ENCODE assay signal across 16 cellular contexts in the genomic region with DNA sequence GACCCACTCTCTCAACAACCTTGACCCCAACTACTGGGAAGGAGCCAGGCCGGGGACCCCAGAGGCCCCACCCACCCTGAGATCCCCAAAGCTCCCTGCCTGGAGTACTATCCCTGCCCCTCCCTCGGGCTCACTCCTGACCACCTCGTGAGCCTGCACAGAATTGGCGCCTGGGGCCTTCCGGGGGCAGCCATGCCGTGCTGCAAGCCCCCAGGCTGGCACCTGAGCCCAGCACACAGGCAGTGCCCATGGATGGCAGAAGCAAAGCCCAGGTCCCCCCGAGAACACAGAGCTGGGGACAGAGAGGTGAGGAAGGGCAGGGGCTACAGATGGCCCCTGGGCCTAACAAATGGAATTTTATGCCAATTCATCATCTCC. TPM values are rescaled to one million over a fixed set of nuclear protein-coding genes. Genes with fewer than 3 reads are reported as not detected.
DNase-seq lines count a peak whose midpoint lies in the region; ATAC-seq and TF ChIP-seq lines count a peak whose summit lies in the region.
"Had no signal": no experiment of that assay in that cellular context is flagged by ENCODE, and none has a peak within 500 bp of the region (broad histone marks: within the 10 kb centered on the region; RNA-seq: fewer than 3 reads in every experiment).

No MANE protein-coding gene starts in this region.

- H3K36me3 ChIP-seq in ovary (no peaks in the 10 kb centered on the region), tibial nerve (peaks cover 0 to 64% (median 0%) of the 10 kb centered on the region in 3 donors)

- 68 to 85% (median 80%) methylated on average over 4 to 7 of the region's 7 CpGs for WGBS in ovary, 3 donors
- 82 to 100% methylated on average over 2 to 4 of the region's 7 CpGs for WGBS in tibial nerve, 2 donors

- H3K9me3 ChIP-seq in ovary (no peaks in the 10 kb centered on the region), tibial nerve (no peaks in the 10 kb centered on the region)

- intact Hi-C loops in ovary (cut with DNase I) (no loop called here), left cardiac atrium (cut with DNase I) (no loop called here)

- peak overlapping the region; percentile 44 to 99 for H3K27ac Mint-ChIP-seq in activated naive CD4-positive, alpha-beta T cell treated with anti-CD3 and anti-CD28 coated beads, Interleukin-2, amount 50 U/mL, for 72 hours
- H3K27ac Mint-ChIP-seq: CD4-positive, alpha-beta T cell had no signal

- H3K27ac ChIP-seq in ovary (peak overlapping the region; percentile 59 to 98), tibial nerve (peak overlapping the region in 3 of 4 donors; percentile 95 to 100 (median 99))

- no peak for TF ChIP-seq CTCF in ovary (IDR thresholded peaks at IDR 0.05)
- no peak for TF ChIP-seq CTCF in tibial nerve (IDR thresholded peaks at IDR 0.05)

- no peak for DNase-seq in activated naive CD4-positive, alpha-beta T cell treated with anti-CD3 and anti-CD28 coated beads, Interleukin-2, amount 50 U/mL, for 72 hours (ENCODE audit: low spot score in 2 of 2)
- DNase-seq in activated naive CD4-positive, alpha-beta T cell treated with Interleukin-2 at 50 U/mL for 16 hours = no peak
- DNase-seq in ovary (no peak), tibial nerve (ENCODE audit: low spot score in 2 of 2) (no peak), germinal center (ENCODE audit: low spot score) (no peak), left cardiac atrium (no peak)
- DNase-seq: AML-193; Calu3; CD4-positive, alpha-beta T cell; DMS79; KG1; NCI-H1092; NCI-H2227 treated with DMSO at 0.1 percent for 48 hours; NCI-H526 had no signal

- no peak for ATAC-seq in activated naive CD4-positive, alpha-beta T cell treated with anti-CD3 and anti-CD28 coated beads, Interleukin-2, amount 50 U/mL, for 72 hours
- no peak for ATAC-seq in GM18867 (IDR thresholded peaks at IDR 0.05; ENCODE audit: unreplicated experiment)
- ATAC-seq in left cardiac atrium = no peak

- no peaks in the 10 kb centered on the region for H3K27me3 ChIP-seq in ovary
- no peaks in the 10 kb centered on the region for H3K27me3 ChIP-seq in tibial nerve

- in situ Hi-C loops in GM18951 (cut with MboI; ENCODE audit: low sequenced_read_pairs, unreplicated experiment) = no loop called here

- H3K4me1 ChIP-seq in ovary (ENCODE audit: insufficient read depth) = peaks cover 14% of the 10 kb centered on the region
- peaks cover 4 to 82% (median 33%) of the 10 kb centered on the region in 4 donors for H3K4me1 ChIP-seq in tibial nerve

- no peak overlapping the region for H3K4me3 ChIP-seq in ovary
- no peak overlapping the region for H3K4me3 ChIP-seq in tibial nerve

- H3K36me3 Mint-ChIP-seq in activated naive CD4-positive, alpha-beta T cell treated with anti-CD3 and anti-CD28 coated beads, Interleukin-2, amount 50 U/mL, for 72 hours = peaks cover 16 to 32% of the 10 kb centered on the region in 2 donors

- TF ChIP-seq EP300 in ovary (IDR thresholded peaks at IDR 0.05) (no peak), tibial nerve (IDR thresholded peaks at IDR 0.05) (no peak)

- no peaks in the 10 kb centered on the region for H3K9me3 Mint-ChIP-seq in activated naive CD4-positive, alpha-beta T cell treated with anti-CD3 and anti-CD28 coated beads, Interleukin-2, amount 50 U/mL, for 72 hours
- H3K9me3 Mint-ChIP-seq: CD4-positive, alpha-beta T cell had no signal

- TF ChIP-seq POLR2A in GM18951 (IDR thresholded peaks at IDR 0.05; ENCODE audit: extremely low read depth, insufficient read depth, insufficient read length) (peak; percentile 9), ovary (IDR thresholded peaks at IDR 0.05) (no peak), tibial nerve (IDR thresholded peaks at IDR 0.05) (no peak)

RNA-seq across cellular contexts. Expression of a gene that starts 13.9 kb away (rescaled TPM):
- total RNA-seq in activated naive CD4-positive, alpha-beta T cell treated with anti-CD3 and anti-CD28 coated beads, Interleukin-2, amount 50 U/mL, for 72 hours = 100 to 1,000 TPM; 280 to 379 TPM
- total RNA-seq in ovary = 100 to 1,000 TPM in 1 of 7 donors, 10 to 100 TPM in 6; 45.0 to 121 (median 77.3) TPM
- 10 to 100 TPM; 38.3 to 66.0 TPM for polyA plus RNA-seq in ovary
- 100 to 1,000 TPM in 3 of 4 donors, 10 to 100 TPM in 1; 70.4 to 167 (median 156) TPM for total RNA-seq in tibial nerve
- total RNA-seq in left cardiac atrium = 10 to 100 TPM; 68.9 to 79.0 TPM

RNA-seq across cellular contexts. Expression of a gene that starts 27.5 kb away (rescaled TPM):
- 100 to 1,000 TPM; 213 to 255 TPM for total RNA-seq in activated naive CD4-positive, alpha-beta T cell treated with anti-CD3 and anti-CD28 coated beads, Interleukin-2, amount 50 U/mL, for 72 hours
- total RNA-seq in ovary (1,000 to 10,000 TPM in 2 of 7 donors, 100 to 1,000 TPM in 5; 163 to 1,260 (median 581) TPM), tibial nerve (100 to 1,000 TPM; 309 to 553 (median 486) TPM), left cardiac atrium (100 to 1,000 TPM; 122 to 169 TPM)
- 100 to 1,000 TPM in 1 of 2 donors, 10 to 100 TPM in 1; 95.2 to 301 TPM for polyA plus RNA-seq in ovary

RNA-seq across cellular contexts. Expression of a gene that starts 31.5 kb away (rescaled TPM):
- total RNA-seq in activated naive CD4-positive, alpha-beta T cell treated with anti-CD3 and anti-CD28 coated beads, Interleukin-2, amount 50 U/mL, for 72 hours = 10 to 100 TPM; 38.3 to 47.2 TPM
- total RNA-seq in ovary (10 to 100 TPM in 6 of 7 donors, 1 to 10 TPM in 1; 9.3 to 64.5 (median 50.3) TPM), tibial nerve (10 to 100 TPM; 15.9 to 27.9 (median 20.1) TPM), left cardiac atrium (10 to 100 TPM; 27.5 to 34.7 TPM)
- polyA plus RNA-seq in ovary = 10 to 100 TPM; 13.8 to 16.9 TPM

RNA-seq across cellular contexts. Expression of a gene that starts 34.7 kb away (rescaled TPM):
- total RNA-seq in activated naive CD4-positive, alpha-beta T cell treated with anti-CD3 and anti-CD28 coated beads, Interleukin-2, amount 50 U/mL, for 72 hours = 1 to 10 TPM in 1 of 2 donors, under 1 TPM in 1; 0.45 to 1.5 TPM
- 10 to 100 TPM in 5 of 7 donors, 1 to 10 TPM in 2; 6.0 to 18.4 (median 11.7) TPM for total RNA-seq in ovary
- polyA plus RNA-seq in ovary = 1 to 10 TPM; 2.5 to 9.3 TPM
- 10 to 100 TPM in 2 of 4 donors, 1 to 10 TPM in 2; 2.3 to 11.4 (median 8.2) TPM for total RNA-seq in tibial nerve
- 1 to 10 TPM in 1 of 2 donors, under 1 TPM in 1; 0.91 to 1.3 TPM for total RNA-seq in left cardiac atrium
